1 cellular context compared by ENCODE assay signal in the genomic region with DNA sequence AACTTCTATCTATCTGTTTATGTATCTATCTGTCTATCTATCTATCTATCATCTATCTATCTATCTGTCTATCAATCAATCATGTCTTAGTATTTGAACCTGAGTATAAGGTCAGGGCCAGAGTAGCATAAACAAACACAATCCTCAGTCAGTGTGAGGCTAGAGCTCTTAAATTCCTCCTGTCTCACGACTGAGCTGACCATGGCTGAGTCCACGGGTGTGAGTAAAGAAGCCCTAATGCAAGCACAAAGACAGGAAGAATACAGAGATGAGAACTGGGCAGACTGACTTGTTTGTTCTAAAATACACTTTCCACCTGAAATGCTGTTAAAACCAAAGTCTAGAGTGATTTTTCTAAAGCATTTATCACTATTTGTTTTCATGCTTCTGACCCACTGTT.
TF ChIP-seq lines count a peak whose summit lies in the region.

No MANE protein-coding gene starts in this region.

TF ChIP-seq in HepG2, 621 proteins besides CTCF, POLR2A, EP300 and RAD21:
- no peak for TF ChIP-seq ZNF747 (CRISPR knock-in tag; IDR thresholded peaks at IDR 0.05; ENCODE audit: borderline replicate concordance)
- no peak for TF ChIP-seq NR0B2 (CRISPR knock-in tag; IDR thresholded peaks at IDR 0.05)
- no peak for TF ChIP-seq ZNF530 (CRISPR knock-in tag; IDR thresholded peaks at IDR 0.05; ENCODE audit: low read depth)
- TF ChIP-seq ZNF879 (CRISPR knock-in tag; IDR thresholded peaks at IDR 0.05) = no peak
- TF ChIP-seq, protein P1, sequence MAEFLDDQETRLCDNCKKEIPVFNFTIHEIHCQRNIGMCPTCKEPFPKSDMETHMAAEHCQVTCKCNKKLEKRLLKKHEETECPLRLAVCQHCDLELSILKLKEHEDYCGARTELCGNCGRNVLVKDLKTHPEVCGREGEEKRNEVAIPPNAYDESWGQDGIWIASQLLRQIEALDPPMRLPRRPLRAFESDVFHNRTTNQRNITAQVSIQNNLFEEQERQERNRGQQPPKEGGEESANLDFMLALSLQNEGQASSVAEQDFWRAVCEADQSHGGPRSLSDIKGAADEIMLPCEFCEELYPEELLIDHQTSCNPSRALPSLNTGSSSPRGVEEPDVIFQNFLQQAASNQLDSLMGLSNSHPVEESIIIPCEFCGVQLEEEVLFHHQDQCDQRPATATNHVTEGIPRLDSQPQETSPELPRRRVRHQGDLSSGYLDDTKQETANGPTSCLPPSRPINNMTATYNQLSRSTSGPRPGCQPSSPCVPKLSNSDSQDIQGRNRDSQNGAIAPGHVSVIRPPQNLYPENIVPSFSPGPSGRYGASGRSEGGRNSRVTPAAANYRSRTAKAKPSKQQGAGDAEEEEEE (CRISPR knock-in tag; IDR thresholded peaks at IDR 0.05; ENCODE audit: borderline replicate concordance) = no peak
- no peak for TF ChIP-seq REL (CRISPR knock-in tag; conservative IDR thresholded peaks at IDR 0.05)
- no peak for TF ChIP-seq ZBTB42 (CRISPR knock-in tag; IDR thresholded peaks at IDR 0.05)
- TF ChIP-seq BCLAF1 (IDR thresholded peaks at IDR 0.05) = no peak
- TF ChIP-seq, protein P2, sequence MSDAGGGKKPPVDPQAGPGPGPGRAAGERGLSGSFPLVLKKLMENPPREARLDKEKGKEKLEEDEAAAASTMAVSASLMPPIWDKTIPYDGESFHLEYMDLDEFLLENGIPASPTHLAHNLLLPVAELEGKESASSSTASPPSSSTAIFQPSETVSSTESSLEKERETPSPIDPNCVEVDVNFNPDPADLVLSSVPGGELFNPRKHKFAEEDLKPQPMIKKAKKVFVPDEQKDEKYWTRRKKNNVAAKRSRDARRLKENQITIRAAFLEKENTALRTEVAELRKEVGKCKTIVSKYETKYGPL (CRISPR knock-in tag; IDR thresholded peaks at IDR 0.05) = no peak
- TF ChIP-seq SNAI1 (CRISPR knock-in tag; IDR thresholded peaks at IDR 0.05; ENCODE audit: borderline replicate concordance) = no peak
- no peak for TF ChIP-seq SMC3 (IDR thresholded peaks at IDR 0.05; ENCODE audit: low read length)
- TF ChIP-seq ZNF589 (CRISPR knock-in tag; conservative IDR thresholded peaks at IDR 0.05) = no peak
- no peak for TF ChIP-seq REPIN1 (CRISPR knock-in tag; IDR thresholded peaks at IDR 0.05; ENCODE audit: borderline replicate concordance, low read depth)
- TF ChIP-seq SMAD9 (CRISPR knock-in tag; IDR thresholded peaks at IDR 0.05) = no peak
